1 cellular context compared by ENCODE assay signal in the genomic region with DNA sequence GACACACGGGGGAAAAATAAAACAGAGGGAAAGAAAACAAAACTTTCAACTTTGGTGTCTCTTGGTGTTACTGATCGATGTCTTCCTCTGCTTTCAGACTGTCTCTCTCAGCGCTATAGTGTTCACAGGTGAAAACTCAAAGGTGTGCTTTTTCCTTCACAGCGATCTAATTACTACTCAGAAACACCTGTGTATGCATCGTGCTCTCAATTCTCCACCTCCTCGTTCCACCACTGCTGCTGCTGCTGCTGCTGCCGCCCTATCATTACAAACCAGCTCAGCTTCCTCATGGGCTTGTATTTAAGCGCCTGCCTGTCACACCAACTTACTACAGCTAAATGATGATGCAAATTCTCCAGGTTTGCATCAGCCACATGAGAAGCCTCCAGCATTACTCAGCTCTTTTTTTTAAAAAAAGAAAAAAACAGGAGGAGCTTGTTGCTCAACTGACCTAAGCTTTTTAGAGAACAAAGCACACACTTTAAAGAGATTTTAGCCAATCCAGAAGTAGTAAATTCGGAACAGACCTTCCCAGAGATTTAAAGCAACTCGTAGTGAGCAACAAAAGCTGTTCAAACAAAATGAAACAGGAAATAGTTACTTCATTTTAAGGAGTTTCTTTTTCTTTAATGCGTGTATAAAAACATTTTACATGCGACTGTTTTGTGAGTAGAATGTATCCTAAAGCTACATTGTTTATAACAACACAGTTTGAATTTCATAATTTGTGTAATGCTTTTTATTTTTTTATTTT.
TF ChIP-seq lines count a peak whose summit lies in the region.

SLC7A11 (minus strand) TSS at position 274 of the 754 bp plus-strand sequence. CDS start 280 bp downstream, outside the sequence.

TF ChIP-seq in GM12878, 131 proteins besides CTCF, POLR2A, EP300 and RAD21 (continued from another document and continues in another):
- TF ChIP-seq ZNF687 (IDR thresholded peaks at IDR 0.05) (0 out of 2 replicates have a peak, but pooled peaks have one; percentile 20), GABPA (IDR thresholded peaks at IDR 0.05; ENCODE audit: low read depth) (peak; percentile 29; the same call in 1 of the 2 replicates), ZNF384 (IDR thresholded peaks at IDR 0.05; ENCODE audit: borderline replicate concordance, low read depth, low read length) (peak; percentile 98), ZNF24 (IDR thresholded peaks at IDR 0.05) (no peak), SIX5 (IDR thresholded peaks at IDR 0.05; ENCODE audit: low read depth, low read length, severe bottlenecking) (no peak), MLLT1 (IDR thresholded peaks at IDR 0.05) (peak; percentile 59), ZNF207 (IDR thresholded peaks at IDR 0.05; ENCODE audit: borderline replicate concordance) (0 out of 2 replicates have a peak, but pooled peaks have one; percentile 24), SMAD1 (IDR thresholded peaks at IDR 0.05; ENCODE audit: low read depth, partially characterized antibody) (peak; percentile 74), DPF2 (IDR thresholded peaks at IDR 0.05) (no peak), RUNX3 (IDR thresholded peaks at IDR 0.05; ENCODE audit: low read length) (peak; percentile 33; the same call in 1 of the 2 replicates), HDAC2 (IDR thresholded peaks at IDR 0.05) (no peak), KDM1A (IDR thresholded peaks at IDR 0.05; ENCODE audit: borderline replicate concordance) (no peak), BHLHE40 (IDR thresholded peaks at IDR 0.05; ENCODE audit: borderline replicate concordance in 1 of 2, low read depth in 2 of 2, low read length in 1 of 2) (peak; percentile 57 to 58; a peak in 2 of 4 replicates), MEF2A (IDR thresholded peaks at IDR 0.05; ENCODE audit: insufficient read depth, low read depth, low read length) (0 out of 2 replicates have a peak, but pooled peaks have one; percentile 50), SMC3 (IDR thresholded peaks at IDR 0.05; ENCODE audit: borderline replicate concordance, low read length) (peak; percentile 12; the same call in 1 of the 2 replicates), SUPT20H (IDR thresholded peaks at IDR 0.05; ENCODE audit: borderline replicate concordance, control insufficient read depth, low read depth, low read length) (no peak), CREB1 (IDR thresholded peaks at IDR 0.05; ENCODE audit: low read depth) (peak; percentile 82), SKIL (IDR thresholded peaks at IDR 0.05; ENCODE audit: low read depth, poor library complexity, severe bottlenecking) (peak; percentile 36), TARDBP (IDR thresholded peaks at IDR 0.05; ENCODE audit: borderline replicate concordance) (no peak), PAX5 (IDR thresholded peaks at IDR 0.05; ENCODE audit: borderline replicate concordance, low read depth, low read length) (0 out of 2 replicates have a peak, but pooled peaks have one; percentile 31), HDAC6 (IDR thresholded peaks at IDR 0.05; ENCODE audit: unreplicated experiment) (no peak), RBBP5 (conservative IDR thresholded peaks at IDR 0.05) (no peak), RCOR1 (conservative IDR thresholded peaks at IDR 0.05; ENCODE audit: low read depth, low read length) (no peak), BACH1 (IDR thresholded peaks at IDR 0.05; ENCODE audit: borderline replicate concordance) (peak; percentile 100)
- TF ChIP-seq, protein P1, sequence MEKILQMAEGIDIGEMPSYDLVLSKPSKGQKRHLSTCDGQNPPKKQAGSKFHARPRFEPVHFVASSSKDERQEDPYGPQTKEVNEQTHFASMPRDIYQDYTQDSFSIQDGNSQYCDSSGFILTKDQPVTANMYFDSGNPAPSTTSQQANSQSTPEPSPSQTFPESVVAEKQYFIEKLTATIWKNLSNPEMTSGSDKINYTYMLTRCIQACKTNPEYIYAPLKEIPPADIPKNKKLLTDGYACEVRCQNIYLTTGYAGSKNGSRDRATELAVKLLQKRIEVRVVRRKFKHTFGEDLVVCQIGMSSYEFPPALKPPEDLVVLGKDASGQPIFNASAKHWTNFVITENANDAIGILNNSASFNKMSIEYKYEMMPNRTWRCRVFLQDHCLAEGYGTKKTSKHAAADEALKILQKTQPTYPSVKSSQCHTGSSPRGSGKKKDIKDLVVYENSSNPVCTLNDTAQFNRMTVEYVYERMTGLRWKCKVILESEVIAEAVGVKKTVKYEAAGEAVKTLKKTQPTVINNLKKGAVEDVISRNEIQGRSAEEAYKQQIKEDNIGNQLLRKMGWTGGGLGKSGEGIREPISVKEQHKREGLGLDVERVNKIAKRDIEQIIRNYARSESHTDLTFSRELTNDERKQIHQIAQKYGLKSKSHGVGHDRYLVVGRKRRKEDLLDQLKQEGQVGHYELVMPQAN (conservative IDR thresholded peaks at IDR 0.05) = 0 out of 2 replicates have a peak, but pooled peaks have one; percentile 39
- TF ChIP-seq, protein P2, sequence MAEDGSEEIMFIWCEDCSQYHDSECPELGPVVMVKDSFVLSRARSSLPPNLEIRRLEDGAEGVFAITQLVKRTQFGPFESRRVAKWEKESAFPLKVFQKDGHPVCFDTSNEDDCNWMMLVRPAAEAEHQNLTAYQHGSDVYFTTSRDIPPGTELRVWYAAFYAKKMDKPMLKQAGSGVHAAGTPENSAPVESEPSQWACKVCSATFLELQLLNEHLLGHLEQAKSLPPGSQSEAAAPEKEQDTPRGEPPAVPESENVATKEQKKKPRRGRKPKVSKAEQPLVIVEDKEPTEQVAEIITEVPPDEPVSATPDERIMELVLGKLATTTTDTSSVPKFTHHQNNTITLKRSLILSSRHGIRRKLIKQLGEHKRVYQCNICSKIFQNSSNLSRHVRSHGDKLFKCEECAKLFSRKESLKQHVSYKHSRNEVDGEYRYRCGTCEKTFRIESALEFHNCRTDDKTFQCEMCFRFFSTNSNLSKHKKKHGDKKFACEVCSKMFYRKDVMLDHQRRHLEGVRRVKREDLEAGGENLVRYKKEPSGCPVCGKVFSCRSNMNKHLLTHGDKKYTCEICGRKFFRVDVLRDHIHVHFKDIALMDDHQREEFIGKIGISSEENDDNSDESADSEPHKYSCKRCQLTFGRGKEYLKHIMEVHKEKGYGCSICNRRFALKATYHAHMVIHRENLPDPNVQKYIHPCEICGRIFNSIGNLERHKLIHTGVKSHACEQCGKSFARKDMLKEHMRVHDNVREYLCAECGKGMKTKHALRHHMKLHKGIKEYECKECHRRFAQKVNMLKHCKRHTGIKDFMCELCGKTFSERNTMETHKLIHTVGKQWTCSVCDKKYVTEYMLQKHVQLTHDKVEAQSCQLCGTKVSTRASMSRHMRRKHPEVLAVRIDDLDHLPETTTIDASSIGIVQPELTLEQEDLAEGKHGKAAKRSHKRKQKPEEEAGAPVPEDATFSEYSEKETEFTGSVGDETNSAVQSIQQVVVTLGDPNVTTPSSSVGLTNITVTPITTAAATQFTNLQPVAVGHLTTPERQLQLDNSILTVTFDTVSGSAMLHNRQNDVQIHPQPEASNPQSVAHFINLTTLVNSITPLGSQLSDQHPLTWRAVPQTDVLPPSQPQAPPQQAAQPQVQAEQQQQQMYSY (CRISPR knock-in tag; IDR thresholded peaks at IDR 0.05) = no peak
- TF ChIP-seq, protein P3, sequence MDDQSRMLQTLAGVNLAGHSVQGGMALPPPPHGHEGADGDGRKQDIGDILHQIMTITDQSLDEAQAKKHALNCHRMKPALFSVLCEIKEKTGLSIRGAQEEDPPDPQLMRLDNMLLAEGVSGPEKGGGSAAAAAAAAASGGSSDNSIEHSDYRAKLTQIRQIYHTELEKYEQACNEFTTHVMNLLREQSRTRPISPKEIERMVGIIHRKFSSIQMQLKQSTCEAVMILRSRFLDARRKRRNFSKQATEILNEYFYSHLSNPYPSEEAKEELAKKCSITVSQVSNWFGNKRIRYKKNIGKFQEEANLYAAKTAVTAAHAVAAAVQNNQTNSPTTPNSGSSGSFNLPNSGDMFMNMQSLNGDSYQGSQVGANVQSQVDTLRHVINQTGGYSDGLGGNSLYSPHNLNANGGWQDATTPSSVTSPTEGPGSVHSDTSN (IDR thresholded peaks at IDR 0.05; ENCODE audit: insufficient replicate concordance, low read depth, low read length) = peak; percentile 66
- TF ChIP-seq, protein P4, sequence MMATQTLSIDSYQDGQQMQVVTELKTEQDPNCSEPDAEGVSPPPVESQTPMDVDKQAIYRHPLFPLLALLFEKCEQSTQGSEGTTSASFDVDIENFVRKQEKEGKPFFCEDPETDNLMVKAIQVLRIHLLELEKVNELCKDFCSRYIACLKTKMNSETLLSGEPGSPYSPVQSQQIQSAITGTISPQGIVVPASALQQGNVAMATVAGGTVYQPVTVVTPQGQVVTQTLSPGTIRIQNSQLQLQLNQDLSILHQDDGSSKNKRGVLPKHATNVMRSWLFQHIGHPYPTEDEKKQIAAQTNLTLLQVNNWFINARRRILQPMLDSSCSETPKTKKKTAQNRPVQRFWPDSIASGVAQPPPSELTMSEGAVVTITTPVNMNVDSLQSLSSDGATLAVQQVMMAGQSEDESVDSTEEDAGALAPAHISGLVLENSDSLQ (IDR thresholded peaks at IDR 0.05) = peak; percentile 95
- TF ChIP-seq, protein P5, sequence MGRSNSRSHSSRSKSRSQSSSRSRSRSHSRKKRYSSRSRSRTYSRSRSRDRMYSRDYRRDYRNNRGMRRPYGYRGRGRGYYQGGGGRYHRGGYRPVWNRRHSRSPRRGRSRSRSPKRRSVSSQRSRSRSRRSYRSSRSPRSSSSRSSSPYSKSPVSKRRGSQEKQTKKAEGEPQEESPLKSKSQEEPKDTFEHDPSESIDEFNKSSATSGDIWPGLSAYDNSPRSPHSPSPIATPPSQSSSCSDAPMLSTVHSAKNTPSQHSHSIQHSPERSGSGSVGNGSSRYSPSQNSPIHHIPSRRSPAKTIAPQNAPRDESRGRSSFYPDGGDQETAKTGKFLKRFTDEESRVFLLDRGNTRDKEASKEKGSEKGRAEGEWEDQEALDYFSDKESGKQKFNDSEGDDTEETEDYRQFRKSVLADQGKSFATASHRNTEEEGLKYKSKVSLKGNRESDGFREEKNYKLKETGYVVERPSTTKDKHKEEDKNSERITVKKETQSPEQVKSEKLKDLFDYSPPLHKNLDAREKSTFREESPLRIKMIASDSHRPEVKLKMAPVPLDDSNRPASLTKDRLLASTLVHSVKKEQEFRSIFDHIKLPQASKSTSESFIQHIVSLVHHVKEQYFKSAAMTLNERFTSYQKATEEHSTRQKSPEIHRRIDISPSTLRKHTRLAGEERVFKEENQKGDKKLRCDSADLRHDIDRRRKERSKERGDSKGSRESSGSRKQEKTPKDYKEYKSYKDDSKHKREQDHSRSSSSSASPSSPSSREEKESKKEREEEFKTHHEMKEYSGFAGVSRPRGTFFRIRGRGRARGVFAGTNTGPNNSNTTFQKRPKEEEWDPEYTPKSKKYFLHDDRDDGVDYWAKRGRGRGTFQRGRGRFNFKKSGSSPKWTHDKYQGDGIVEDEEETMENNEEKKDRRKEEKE (IDR thresholded peaks at IDR 0.05) = no peak
